ENCODE assay signal across 25 cellular contexts in the genomic region with DNA sequence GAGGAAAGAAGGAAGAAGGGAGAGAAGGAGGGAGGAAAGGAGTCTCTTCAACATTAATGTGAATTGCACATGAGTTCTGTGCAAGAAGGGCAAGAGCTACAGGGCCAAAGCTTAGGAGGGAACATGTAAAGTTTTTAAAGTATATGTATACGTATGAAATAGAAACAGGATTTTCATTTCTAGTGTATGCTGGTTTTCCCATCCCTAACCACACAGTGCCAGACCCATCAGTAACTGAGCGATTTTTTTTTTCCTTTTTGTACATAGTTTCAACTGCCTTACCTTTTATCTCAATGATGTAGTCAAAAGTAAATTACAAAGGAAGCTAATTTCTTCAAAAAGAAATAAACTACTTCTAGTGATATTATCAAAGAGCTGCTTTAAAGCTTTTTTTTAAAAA.
DNase-seq lines count a peak whose midpoint lies in the region; ATAC-seq and TF ChIP-seq lines count a peak whose summit lies in the region.
"Had no signal": no experiment of that assay in that cellular context is flagged by ENCODE, and none has a peak within 500 bp of the region (broad histone marks: within the 10 kb centered on the region; RNA-seq: fewer than 3 reads in every experiment).

No MANE protein-coding gene starts in this region.

- peak overlapping the region; percentile 41 for H3K4me3 Mint-ChIP-seq in activated CD8-positive, alpha-beta memory T cell treated with anti-CD3 and anti-CD28 coated beads, Interleukin-2, amount 10 ng/mL, durations not matched to agents 7 days and 5 days
- peak overlapping the region; percentile 29 for H3K4me3 Mint-ChIP-seq in activated naive CD8-positive, alpha-beta T cell treated with anti-CD3 and anti-CD28 coated beads, Interleukin-2, amount 10 ng/mL, durations not matched to agents 7 days and 5 days
- H3K4me3 Mint-ChIP-seq in stimulated activated effector memory CD8-positive, alpha-beta T cell treated with anti-CD3 and anti-CD28 coated beads, Interleukin-12 subunit alpha, Interleukin-12 subunit beta, amount 100 ng/mL, for 72 hours: peak overlapping the region; percentile 41
- H3K4me3 Mint-ChIP-seq: B cell; nephron; stimulated activated naive B cell treated with anti-CD40 and anti-IgM and Interleukin-4, amounts not matched to agents 10 μg/mL and 1 μg/mL and 100 μg/mL, for 72 hours; T-helper 2 cell treated with Interferon-gamma antibody and Interleukin-4, amounts not matched to agents 5 μg/mL and 100 μg/mL, for 36 hours had no signal

- no peak for TF ChIP-seq EP300 in ovary (IDR thresholded peaks at IDR 0.05)

- in situ Hi-C loops in GM13976 (cut with MboI; ENCODE audit: low sequenced_read_pairs, unreplicated experiment): no loop called here

- TF ChIP-seq CTCF in ovary (IDR thresholded peaks at IDR 0.05) (no peak), GM13976 (IDR thresholded peaks at IDR 0.05; ENCODE audit: borderline replicate concordance, control extremely low read depth, extremely low read depth, insufficient read depth, missing control alignments) (no peak)

- peak overlapping the region; percentile 82 for H3K27ac Mint-ChIP-seq in activated CD8-positive, alpha-beta memory T cell treated with anti-CD3 and anti-CD28 coated beads, Interleukin-2, amount 10 ng/mL, durations not matched to agents 7 days and 5 days
- peak overlapping the region; percentile 5 for H3K27ac Mint-ChIP-seq in activated naive CD8-positive, alpha-beta T cell treated with anti-CD3 and anti-CD28 coated beads, Interleukin-2, amount 10 ng/mL, durations not matched to agents 7 days and 5 days
- peak overlapping the region; percentile 79 for H3K27ac Mint-ChIP-seq in stimulated activated effector memory CD8-positive, alpha-beta T cell treated with anti-CD3 and anti-CD28 coated beads, Interleukin-12 subunit alpha, Interleukin-12 subunit beta, amount 100 ng/mL, for 72 hours
- H3K27ac Mint-ChIP-seq: B cell; nephron; stimulated activated naive B cell treated with anti-CD40 and anti-IgM and Interleukin-4, amounts not matched to agents 10 μg/mL and 1 μg/mL and 100 μg/mL, for 72 hours; T-helper 2 cell treated with Interferon-gamma antibody and Interleukin-4, amounts not matched to agents 5 μg/mL and 100 μg/mL, for 36 hours had no signal

- no peaks in the 10 kb centered on the region for H3K27me3 Mint-ChIP-seq in activated CD8-positive, alpha-beta memory T cell treated with anti-CD3 and anti-CD28 coated beads, Interleukin-2, amount 10 ng/mL, durations not matched to agents 7 days and 5 days
- no peaks in the 10 kb centered on the region for H3K27me3 Mint-ChIP-seq in activated naive CD8-positive, alpha-beta T cell treated with anti-CD3 and anti-CD28 coated beads, Interleukin-2, amount 10 ng/mL, durations not matched to agents 7 days and 5 days
- H3K27me3 Mint-ChIP-seq: B cell; stimulated activated naive B cell treated with anti-CD40 and anti-IgM and Interleukin-4, amounts not matched to agents 10 μg/mL and 1 μg/mL and 100 μg/mL, for 72 hours had no signal

- TF ChIP-seq POLR2A in ovary (IDR thresholded peaks at IDR 0.05): no peak

- peaks cover 67% of the 10 kb centered on the region for H3K4me1 Mint-ChIP-seq in activated CD8-positive, alpha-beta memory T cell treated with anti-CD3 and anti-CD28 coated beads, Interleukin-2, amount 10 ng/mL, durations not matched to agents 7 days and 5 days
- peaks cover 33% of the 10 kb centered on the region for H3K4me1 Mint-ChIP-seq in activated naive CD8-positive, alpha-beta T cell treated with anti-CD3 and anti-CD28 coated beads, Interleukin-2, amount 10 ng/mL, durations not matched to agents 7 days and 5 days
- H3K4me1 Mint-ChIP-seq in stimulated activated effector memory CD8-positive, alpha-beta T cell treated with anti-CD3 and anti-CD28 coated beads, Interleukin-12 subunit alpha, Interleukin-12 subunit beta, amount 100 ng/mL, for 72 hours: peaks cover 57% of the 10 kb centered on the region
- H3K4me1 Mint-ChIP-seq: nephron had no signal

- H3K36me3 Mint-ChIP-seq in activated CD8-positive, alpha-beta memory T cell treated with anti-CD3 and anti-CD28 coated beads, Interleukin-2, amount 10 ng/mL, durations not matched to agents 7 days and 5 days: peaks cover 10% of the 10 kb centered on the region
- peaks cover 7% of the 10 kb centered on the region for H3K36me3 Mint-ChIP-seq in activated naive CD8-positive, alpha-beta T cell treated with anti-CD3 and anti-CD28 coated beads, Interleukin-2, amount 10 ng/mL, durations not matched to agents 7 days and 5 days
- H3K36me3 Mint-ChIP-seq in stimulated activated effector memory CD8-positive, alpha-beta T cell treated with anti-CD3 and anti-CD28 coated beads, Interleukin-12 subunit alpha, Interleukin-12 subunit beta, amount 100 ng/mL, for 72 hours: peaks cover 8% of the 10 kb centered on the region

- POLR2A ChIA-PET in activated naive CD8-positive, alpha-beta T cell treated with anti-CD3 and anti-CD28 coated beads, Interleukin-2, amount 10 ng/mL, durations not matched to agents 7 days and 5 days (lab: Charles Lee): interaction anchor here (0.7 kb wide), 1 partner anchor 70 kb away, joined by 3 read pairs; no protein-coding TSS in a partner anchor

- no peaks in the 10 kb centered on the region for H3K9me3 Mint-ChIP-seq in activated CD8-positive, alpha-beta memory T cell treated with anti-CD3 and anti-CD28 coated beads, Interleukin-2, amount 10 ng/mL, durations not matched to agents 7 days and 5 days (ENCODE audit: low read depth)
- peaks cover 3% of the 10 kb centered on the region for H3K9me3 Mint-ChIP-seq in activated naive CD8-positive, alpha-beta T cell treated with anti-CD3 and anti-CD28 coated beads, Interleukin-2, amount 10 ng/mL, durations not matched to agents 7 days and 5 days
- no peaks in the 10 kb centered on the region for H3K9me3 Mint-ChIP-seq in stimulated activated effector memory CD8-positive, alpha-beta T cell treated with anti-CD3 and anti-CD28 coated beads, Interleukin-12 subunit alpha, Interleukin-12 subunit beta, amount 100 ng/mL, for 72 hours
- H3K9me3 Mint-ChIP-seq: stimulated activated naive B cell treated with anti-CD40 and anti-IgM and Interleukin-4, amounts not matched to agents 10 μg/mL and 1 μg/mL and 100 μg/mL, for 72 hours; T-helper 2 cell treated with Interferon-gamma antibody and Interleukin-4, amounts not matched to agents 5 μg/mL and 100 μg/mL, for 36 hours had no signal

- H3K4me1 ChIP-seq in ovary (ENCODE audit: insufficient read depth) (no peaks in the 10 kb centered on the region), right cardiac atrium (ENCODE audit: control insufficient read depth, insufficient read depth, low read length) (no peaks in the 10 kb centered on the region)
- H3K4me1 ChIP-seq: gastroesophageal sphincter, pancreas had no signal

- H3K27ac ChIP-seq in ovary: no peak overlapping the region
- no peak overlapping the region for H3K27ac ChIP-seq in right cardiac atrium (ENCODE audit: low read length)
- H3K27ac ChIP-seq: gastroesophageal sphincter, hepatocyte, pancreas had no signal

- CTCF ChIA-PET in activated CD8-positive, alpha-beta memory T cell treated with anti-CD3 and anti-CD28 coated beads, Interleukin-2, amount 10 ng/mL, durations not matched to agents 7 days and 5 days (lab: Charles Lee): interaction anchor here (0.8 to 1.2 kb wide), 3 partner anchors 10 to 47 kb away, joined by 3 read pairs; no protein-coding TSS in a partner anchor

- no peak for DNase-seq in activated CD8-positive, alpha-beta memory T cell treated with anti-CD3 and anti-CD28 coated beads, Interleukin-2, amount 10 ng/mL, durations not matched to agents 7 days and 5 days
- DNase-seq in activated CD8-positive, alpha-beta memory T cell treated with anti-CD3 and anti-CD28 coated beads, Interleukin-2, amount 50 U/mL, for 4 hours: no peak
- DNase-seq in activated naive CD8-positive, alpha-beta T cell treated with anti-CD3 and anti-CD28 coated beads, Interleukin-2, amount 10 ng/mL, durations not matched to agents 7 days and 5 days: no peak
- DNase-seq in stimulated activated effector memory CD8-positive, alpha-beta T cell treated with anti-CD3 and anti-CD28 coated beads, Interleukin-12 subunit alpha, Interleukin-12 subunit beta, amount 100 ng/mL, for 72 hours (ENCODE audit: low spot score in 2 of 2): no peak
- DNase-seq in ovary (no peak), GM13976 (ENCODE audit: low spot score) (no peak), right cardiac atrium (no peak)
- DNase-seq: activated CD4-positive, alpha-beta T cell treated with anti-CD3 and anti-CD28 coated beads for 1 hour; activated naive CD4-positive, alpha-beta T cell treated with anti-CD3 and anti-CD28 coated beads, Interleukin-2, amount 50 U/mL, for 16 hours; aorta; NCI-H1436 treated with DMSO at 0.1 percent for 48 hours; NCI-H2081 treated with DMSO at 0.1 percent for 48 hours; NCI-H2227 treated with DMSO at 0.1 percent for 48 hours; NCI-H526; pancreas; Right ventricle myocardium superior; stimulated activated naive B cell treated with anti-CD40 and anti-IgM and Interleukin-4, amounts not matched to agents 10 μg/mL and 1 μg/mL and 100 μg/mL, for 72 hours had no signal

- H3K27me3 ChIP-seq in ovary: no peaks in the 10 kb centered on the region
- H3K27me3 ChIP-seq in right cardiac atrium (ENCODE audit: control insufficient read depth, insufficient read depth): no peaks in the 10 kb centered on the region
- H3K27me3 ChIP-seq: gastroesophageal sphincter, hepatocyte, pancreas had no signal

- H3K9me3 ChIP-seq in ovary (no peaks in the 10 kb centered on the region), right cardiac atrium (ENCODE audit: control insufficient read depth, low read length) (no peaks in the 10 kb centered on the region)
- H3K9me3 ChIP-seq: gastroesophageal sphincter, pancreas had no signal

- H3K4me3 ChIP-seq in ovary (no peak overlapping the region), right cardiac atrium (ENCODE audit: low read length) (no peak overlapping the region)
- H3K4me3 ChIP-seq: gastroesophageal sphincter, hepatocyte, lung, pancreas had no signal

- intact Hi-C loops in ovary (cut with DNase I) (no loop called here), right cardiac atrium (cut with DNase I) (no loop called here)

- WGBS in ovary, 3 donors: 63 to 73% (median 68%) methylated on average over 2 of the region's 2 CpGs
- 88% methylated on average over 2 of the region's 2 CpGs for WGBS in right cardiac atrium

- ATAC-seq in activated CD8-positive, alpha-beta memory T cell treated with anti-CD3 and anti-CD28 coated beads, Interleukin-2, amount 10 ng/mL, durations not matched to agents 7 days and 5 days: no peak
- ATAC-seq in GM21723 (IDR thresholded peaks at IDR 0.05; ENCODE audit: unreplicated experiment): peak; percentile 13
- ATAC-seq in activated naive CD8-positive, alpha-beta T cell treated with anti-CD3 and anti-CD28 coated beads, Interleukin-2, amount 10 ng/mL, durations not matched to agents 7 days and 5 days (ENCODE audit: low read depth): no peak
- ATAC-seq in stimulated activated effector memory CD8-positive, alpha-beta T cell treated with anti-CD3 and anti-CD28 coated beads, Interleukin-12 subunit alpha, Interleukin-12 subunit beta, amount 100 ng/mL, for 72 hours: no peak
- no peak for ATAC-seq in right cardiac atrium
- ATAC-seq: gastroesophageal sphincter; HepG2; pancreas; stimulated activated naive B cell treated with anti-CD40 and anti-IgM and Interleukin-4, amounts not matched to agents 10 μg/mL and 1 μg/mL and 100 μg/mL, for 72 hours had no signal

- H3K36me3 ChIP-seq in ovary: no peaks in the 10 kb centered on the region
- H3K36me3 ChIP-seq: gastroesophageal sphincter, pancreas had no signal

Comparison
In these comparisons a context has a peak if more than half of its experiments do, and no peak if none do; other contexts are left out.
1. H3K27ac Mint-ChIP-seq: peak in every context shown above with its lines; median percentile 82 in activated CD8-positive, alpha-beta memory T cell treated with anti-CD3 and anti-CD28 coated beads, Interleukin-2, amount 10 ng/mL, durations not matched to agents 7 days and 5 days; 79 in stimulated activated effector memory CD8-positive, alpha-beta T cell treated with anti-CD3 and anti-CD28 coated beads, Interleukin-12 subunit alpha, Interleukin-12 subunit beta, amount 100 ng/mL, for 72 hours; 5 in activated naive CD8-positive, alpha-beta T cell treated with anti-CD3 and anti-CD28 coated beads, Interleukin-2, amount 10 ng/mL, durations not matched to agents 7 days and 5 days.